ENCODE assay signal across 8 cellular contexts in genomic region chr10:102729090-102730026, GRCh38. TPM values are rescaled to one million over a fixed set of nuclear protein-coding genes. Genes with fewer than 3 reads are reported as not detected.
A peak's percentile ranks its signal among the peaks of the same experiment; 100 is the strongest.
DNase-seq lines count a peak whose midpoint lies in the region; ATAC-seq and TF ChIP-seq lines count a peak whose summit lies in the region.

No MANE protein-coding gene starts in this region.

- POLR2A ChIA-PET in CD8-positive, alpha-beta T cell (lab: Charles Lee), result interaction anchor here (0.9 kb wide), 1 partner anchor 14 kb away, joined by 3 read pairs; no protein-coding TSS in a partner anchor

- peaks cover 5% of the 10 kb centered on the region for H3K4me1 Mint-ChIP-seq in CD8-positive, alpha-beta T cell (ENCODE audit: low read depth)
- H3K4me1 Mint-ChIP-seq in activated T-helper 17 cell treated with anti-CD3 and anti-CD28 coated beads, Interleukin-2, amount 50 U/mL, for 72 hours, result peaks cover 4% of the 10 kb centered on the region
- H3K4me1 Mint-ChIP-seq in type B pancreatic cell (ENCODE audit: unreplicated experiment), result peaks cover 8% of the 10 kb centered on the region

- no peak overlapping the region for H3K4ac ChIP-seq in neuronal stem cell (ENCODE audit: low read length)

- H3K27me3 ChIP-seq in CD8-positive, alpha-beta T cell (ENCODE audit: insufficient read depth, low read length), result no peaks in the 10 kb centered on the region
- H3K27me3 ChIP-seq in neuronal stem cell (ENCODE audit: control insufficient read depth in 3 of 3, insufficient read depth in 3 of 3, low read depth in 1 of 3, low read length in 3 of 3), result no peaks in the 10 kb centered on the region

- peaks cover 2% of the 10 kb centered on the region for H3K79me1 ChIP-seq in neuronal stem cell (ENCODE audit: low read depth, low read length)

- H4K91ac ChIP-seq in neuronal stem cell (ENCODE audit: low read depth, low read length, poor library complexity), result no peak overlapping the region

- H3K36me3 ChIP-seq in CD8-positive, alpha-beta T cell (ENCODE audit: insufficient read depth, low read length), result peaks cover 17% of the 10 kb centered on the region
- peaks cover 46 to 88% of the 10 kb centered on the region in 2 donors for H3K36me3 ChIP-seq in neuronal stem cell (replicated peaks in 1 of 2; ENCODE audit: control insufficient read depth in 2 of 2, insufficient read depth in 2 of 2, low read length in 2 of 2)

- H2BK5ac ChIP-seq in neuronal stem cell (ENCODE audit: low read length), result no peak overlapping the region

- DNase-seq in CD8-positive, alpha-beta T cell, result peak; percentile 19 to 72 (median 40)
- DNase-seq in HCEC 1CT (peak; percentile 70), foreskin fibroblast (peak; percentile 68 to 91), neuronal stem cell (ENCODE audit: low spot score) (peak; percentile 73), type B pancreatic cell (ENCODE audit: extremely low spot score, unreplicated experiment) (peak; percentile 88)

- H3K4me3 ChIP-seq in CD8-positive, alpha-beta T cell (ENCODE audit: low read depth, low read length), result no peak overlapping the region
- H3K4me3 ChIP-seq in foreskin fibroblast (ENCODE audit: low read depth in 1 of 2, low read length in 2 of 2) (no peak overlapping the region), neuronal stem cell (ENCODE audit: low read length in 2 of 2) (no peak overlapping the region)

- H3K27ac Mint-ChIP-seq in CD8-positive, alpha-beta T cell, result no peak overlapping the region
- peak overlapping the region; percentile 17 for H3K27ac Mint-ChIP-seq in activated T-helper 17 cell treated with anti-CD3 and anti-CD28 coated beads, Interleukin-2, amount 50 U/mL, for 72 hours
- peak overlapping the region; percentile 81 for H3K27ac Mint-ChIP-seq in type B pancreatic cell

- no peak overlapping the region for H3K18ac ChIP-seq in neuronal stem cell (ENCODE audit: low read length)

- no peaks in the 10 kb centered on the region for H3K9me3 ChIP-seq in CD8-positive, alpha-beta T cell (ENCODE audit: low read length)
- H3K9me3 ChIP-seq in neuronal stem cell (replicated peaks in 1 of 2; ENCODE audit: control insufficient read depth in 2 of 2, insufficient read depth in 1 of 2, low read depth in 1 of 2, low read length in 2 of 2), result no peaks in the 10 kb centered on the region

- no peak overlapping the region for H2AFZ ChIP-seq in neuronal stem cell (ENCODE audit: low read length)

- intact Hi-C loops in CD8-positive, alpha-beta T cell (cut with DNase I, micrococcal nuclease), result loop anchor here in 1 of 2 experiments (2.0 to 5.0 kb wide), 4 partner anchors 171 to 513 kb away; partner anchors contain the start of gene CNNM2

- H3K27me3 Mint-ChIP-seq in CD8-positive, alpha-beta T cell (ENCODE audit: low read depth), result no peaks in the 10 kb centered on the region
- H3K27me3 Mint-ChIP-seq in activated T-helper 17 cell treated with anti-CD3 and anti-CD28 coated beads, Interleukin-2, amount 50 U/mL, for 72 hours, result no peaks in the 10 kb centered on the region
- no peaks in the 10 kb centered on the region for H3K27me3 Mint-ChIP-seq in type B pancreatic cell

- no peak overlapping the region for H2BK120ac ChIP-seq in neuronal stem cell (ENCODE audit: low read depth, low read length)

- H3K23ac ChIP-seq in neuronal stem cell (ENCODE audit: low read depth, low read length, poor library complexity), result no peak overlapping the region

- H2AK5ac ChIP-seq in neuronal stem cell (ENCODE audit: low read depth, low read length), result peak overlapping the region; percentile 76

- no peaks in the 10 kb centered on the region for H3K4me1 ChIP-seq in CD8-positive, alpha-beta T cell (ENCODE audit: insufficient read depth, low read length)
- no peaks in the 10 kb centered on the region for H3K4me1 ChIP-seq in neuronal stem cell (ENCODE audit: control insufficient read depth in 2 of 2, insufficient read depth in 1 of 2, low read depth in 1 of 2, low read length in 2 of 2)

- H4K8ac ChIP-seq in neuronal stem cell (ENCODE audit: low read depth, low read length), result no peak overlapping the region

- H3K4me3 Mint-ChIP-seq in CD8-positive, alpha-beta T cell, result no peak overlapping the region
- H3K4me3 Mint-ChIP-seq in activated T-helper 17 cell treated with anti-CD3 and anti-CD28 coated beads, Interleukin-2, amount 50 U/mL, for 72 hours, result no peak overlapping the region
- H3K4me3 Mint-ChIP-seq in type B pancreatic cell, result no peak overlapping the region

- no CpG with 5 or more reads among the region's 28 CpGs for WGBS in neuronal stem cell (ENCODE audit: extremely low coverage in 2 of 2, insufficient read length in 2 of 2, insufficient replicate concordance in 1 of 2), 2 donors

- H3K9ac ChIP-seq in neuronal stem cell (ENCODE audit: low read depth, low read length, poor library complexity), result peak overlapping the region; percentile 65

- ATAC-seq in CD8-positive, alpha-beta T cell, result peak; percentile 58
- peak; percentile 91 for ATAC-seq in activated T-helper 17 cell treated with anti-CD3 and anti-CD28 coated beads, Interleukin-2, amount 50 U/mL, for 72 hours (replicated peaks)
- no peak for ATAC-seq in GM18868 (IDR thresholded peaks at IDR 0.05; ENCODE audit: unreplicated experiment)

- no peak overlapping the region for H3K14ac ChIP-seq in neuronal stem cell (ENCODE audit: low read length)

- TF ChIP-seq CTCF in CD8-positive, alpha-beta T cell (IDR thresholded peaks at IDR 0.05), result peak; percentile 66
- peak; percentile 89 for TF ChIP-seq CTCF in foreskin fibroblast (IDR thresholded peaks at IDR 0.05; ENCODE audit: low read depth, low read length)
- TF ChIP-seq CTCF in type B pancreatic cell (conservative IDR thresholded peaks at IDR 0.05), result peak; percentile 95

- H2BK15ac ChIP-seq in neuronal stem cell (ENCODE audit: low read length), result peak overlapping the region; percentile 5

- no peak overlapping the region for H2BK12ac ChIP-seq in neuronal stem cell (ENCODE audit: low read length)

- H3K4me2 ChIP-seq in neuronal stem cell (ENCODE audit: insufficient read depth, low read length, poor library complexity, severe bottlenecking), result no peak overlapping the region

- no peaks in the 10 kb centered on the region for H3K9me3 Mint-ChIP-seq in CD8-positive, alpha-beta T cell
- H3K9me3 Mint-ChIP-seq in activated T-helper 17 cell treated with anti-CD3 and anti-CD28 coated beads, Interleukin-2, amount 50 U/mL, for 72 hours, result no peaks in the 10 kb centered on the region
- H3K9me3 Mint-ChIP-seq in type B pancreatic cell, result no peaks in the 10 kb centered on the region

- no peak overlapping the region for H3K27ac ChIP-seq in CD8-positive, alpha-beta T cell (ENCODE audit: low read depth, low read length)
- H3K27ac ChIP-seq in neuronal stem cell (replicated peaks; ENCODE audit: low read length), result peak overlapping the region; percentile 15

- peaks cover 69% of the 10 kb centered on the region for H3K36me3 Mint-ChIP-seq in CD8-positive, alpha-beta T cell
- peaks cover 85% of the 10 kb centered on the region for H3K36me3 Mint-ChIP-seq in activated T-helper 17 cell treated with anti-CD3 and anti-CD28 coated beads, Interleukin-2, amount 50 U/mL, for 72 hours (ENCODE audit: low read depth)
- H3K36me3 Mint-ChIP-seq in type B pancreatic cell, result peaks cover 22% of the 10 kb centered on the region

- CTCF ChIA-PET in CD8-positive, alpha-beta T cell (lab: Charles Lee), result interaction anchor here (0.7 kb wide), 1 partner anchor 15 kb away, joined by 3 read pairs; the partner anchor contains the start of gene SFXN2

TF ChIP-seq in PFSK-1, 5 proteins besides CTCF, POLR2A, EP300 and RAD21 (continues in another document):
- TF ChIP-seq REST (IDR thresholded peaks at IDR 0.05; ENCODE audit: insufficient read depth in 1 of 2, low read depth in 2 of 2, low read length in 2 of 2), result 0 out of 4 replicates have a peak, but pooled peaks of 1 of the 2 experiments have one; percentile 16

RNA-seq across cellular contexts. Expression of gene WBP1L, which starts 14.4 kb away (rescaled TPM):
- 1 to 10 TPM; 5.5 to 5.9 TPM for total RNA-seq in CD8-positive, alpha-beta T cell
- polyA plus RNA-seq in PFSK-1 (2012; ENCODE audit: insufficient read length, low read depth), result 27.2 TPM
- total RNA-seq in activated T-helper 17 cell treated with anti-CD3 and anti-CD28 coated beads, Interleukin-2, amount 50 U/mL, for 72 hours, result 10 to 100 TPM; 18.4 to 24.8 TPM
- 20.1 TPM for polyA plus RNA-seq in neuronal stem cell (2013, experiment 1 of 2)
- 20.2 TPM for polyA plus RNA-seq in neuronal stem cell (2013, experiment 2 of 2)
- 40.3 and 80.4 TPM in 2 replicates for total RNA-seq in type B pancreatic cell (ENCODE audit: low replicate concordance)

RNA-seq across cellular contexts. Expression of gene SFXN2, which starts 14.9 kb away (rescaled TPM):
- total RNA-seq in CD8-positive, alpha-beta T cell, result 1 to 10 TPM; 5.3 to 5.7 TPM
- 3.3 TPM for polyA plus RNA-seq in PFSK-1 (2012; ENCODE audit: insufficient read length, low read depth)
- 10 to 100 TPM; 18.0 to 28.0 TPM for total RNA-seq in activated T-helper 17 cell treated with anti-CD3 and anti-CD28 coated beads, Interleukin-2, amount 50 U/mL, for 72 hours
- polyA plus RNA-seq in neuronal stem cell (2013, experiment 1 of 2), result 3.9 TPM
- 4.0 TPM for polyA plus RNA-seq in neuronal stem cell (2013, experiment 2 of 2)
- total RNA-seq in type B pancreatic cell (ENCODE audit: low replicate concordance), result 27.8 and 35.8 TPM in 2 replicates

RNA-seq across cellular contexts. Expression of gene ARL3, which starts 15.2 kb away (rescaled TPM):
- total RNA-seq in CD8-positive, alpha-beta T cell, result under 1 TPM; 0.49 to 0.75 TPM
- 5.7 TPM for polyA plus RNA-seq in PFSK-1 (2012; ENCODE audit: insufficient read length, low read depth)
- total RNA-seq in activated T-helper 17 cell treated with anti-CD3 and anti-CD28 coated beads, Interleukin-2, amount 50 U/mL, for 72 hours, result 10 to 100 TPM; 14.3 to 14.7 TPM
- polyA plus RNA-seq in neuronal stem cell (2013, experiment 1 of 2), result 51.4 TPM
- polyA plus RNA-seq in neuronal stem cell (2013, experiment 2 of 2), result 52.4 TPM
- total RNA-seq in type B pancreatic cell (ENCODE audit: low replicate concordance), result 12.2 and 15.8 TPM in 2 replicates
